In genomic region chrX:18471296-18471695, GRCh38 we compare ENCODE assay signal across 27 cellular contexts.
"Had no signal": no experiment of that assay in that cellular context is flagged by ENCODE, and none has a peak within 500 bp of the region (broad histone marks: within the 10 kb centered on the region; RNA-seq: fewer than 3 reads in every experiment).

No MANE protein-coding gene starts in this region.

- DNase-seq: stimulated activated CD4-positive, alpha-beta T cell treated with anti-CD3 and anti-CD28 coated beads, Interleukin-2, amount 100 ng/mL, for 48 hours; stimulated activated CD4-positive, alpha-beta T cell treated with anti-CD3 and anti-CD28 coated beads, Interleukin-4, amount 100 ng/mL, for 1 hour; stimulated activated CD4-positive, alpha-beta T cell treated with anti-CD3 and anti-CD28 coated beads, Interleukin-4, amount 100 ng/mL, for 24 hours; stimulated activated CD4-positive, alpha-beta T cell treated with anti-CD3 and anti-CD28 coated beads, Interleukin-4, amount 100 ng/mL, for 4 hours; stimulated activated CD8-positive, alpha-beta memory T cell treated with anti-CD3 and anti-CD28 coated beads, Interleukin-4, amount 100 ng/mL, for 48 hours; stimulated activated naive B cell treated with anti-CD40 and anti-IgM and Interleukin-4, amounts not matched to agents 10 μg/mL and 1 μg/mL and 100 μg/mL, for 72 hours; stimulated activated naive CD4-positive, alpha-beta T cell; stimulated activated naive CD4-positive, alpha-beta T cell treated with Interleukin-2 at 50 U/mL for 16 hours; stimulated activated naive CD8-positive, alpha-beta T cell treated with anti-CD3 and anti-CD28 coated beads, Interleukin-15, amount 100 ng/mL, for 72 hours; stimulated activated naive CD8-positive, alpha-beta T cell treated with anti-CD3 and anti-CD28 coated beads, Interleukin-15, Interleukin-2, amounts not matched to agents 100 U/mL and 50 U/mL, for 24 hours; stomach; substantia nigra; testis; thyroid gland; tibial artery; transverse colon; trophoblast cell; upper lobe of right lung; uterus had no signal

- H3K9me3 ChIP-seq: stomach, suprapubic skin, testis, thoracic aorta, thyroid gland, tibial artery, tibial nerve, transverse colon, upper lobe of left lung, upper lobe of right lung, uterus, vagina had no signal

- H3K4me1 ChIP-seq: stomach, suprapubic skin, testis, thyroid gland, tibial artery, tibial nerve, transverse colon, upper lobe of left lung, upper lobe of right lung, uterus, vagina had no signal

- H3K27me3 ChIP-seq: stomach, suprapubic skin, testis, thyroid gland, tibial artery, tibial nerve, transverse colon, upper lobe of left lung, upper lobe of right lung, uterus, vagina had no signal

- H3K4me3 ChIP-seq: stomach, suprapubic skin, testis, thoracic aorta, thyroid gland, tibial artery, tibial nerve, transverse colon, upper lobe of left lung, upper lobe of right lung, uterus, vagina had no signal

- H3K27ac ChIP-seq: stomach, suprapubic skin, testis, thoracic aorta, thyroid gland, tibial artery, tibial nerve, transverse colon, upper lobe of left lung, upper lobe of right lung, uterus, vagina had no signal

- FAIRE-seq: urothelium cell line had no signal

- H3K36me3 ChIP-seq: stomach, suprapubic skin, thoracic aorta, thyroid gland, tibial artery, tibial nerve, transverse colon, upper lobe of left lung, upper lobe of right lung, uterus, vagina had no signal

- ATAC-seq: stimulated activated effector memory CD8-positive, alpha-beta T cell treated with anti-CD3 and anti-CD28 coated beads, Interleukin-12 subunit alpha, Interleukin-12 subunit beta, amount 100 ng/mL, for 72 hours; stimulated activated memory B cell treated with anti-CD40 and anti-IgM and Interleukin-4, amounts not matched to agents 10 μg/mL and 1 μg/mL and 100 μg/mL, for 72 hours; stimulated activated naive B cell treated with anti-CD40 and anti-IgM and Interleukin-4, amounts not matched to agents 10 μg/mL and 1 μg/mL and 100 μg/mL, for 72 hours; stimulated activated naive CD8-positive, alpha-beta T cell treated with anti-CD3 and anti-CD28 coated beads, Interleukin-15, amount 100 ng/mL, for 72 hours; stimulated activated naive CD8-positive, alpha-beta T cell treated with anti-CD3 and anti-CD28 coated beads, Interleukin-15, Interleukin-2, amounts not matched to agents 100 U/mL and 50 U/mL, for 24 hours; upper lobe of right lung had no signal
